22 cellular contexts compared by ENCODE assay signal in genomic region chr14:51548187-51548586, GRCh38.
DNase-seq lines count a peak whose midpoint lies in the region; ATAC-seq, FAIRE-seq and TF ChIP-seq lines count a peak whose summit lies in the region.
"Had no signal": no experiment of that assay in that cellular context is flagged by ENCODE, and none has a peak within 500 bp of the region (broad histone marks: within the 10 kb centered on the region; RNA-seq: fewer than 3 reads in every experiment).

No MANE protein-coding gene starts in this region.

- WGBS in transverse colon (ENCODE audit: low coverage in 1 of 2), 2 donors: 72 to 78% methylated on average over 4 of the region's 4 CpGs

- TF ChIP-seq CTCF in astrocyte (IDR thresholded peaks at IDR 0.05; ENCODE audit: insufficient read depth, low read depth, low read length): no peak
- TF ChIP-seq CTCF in transverse colon (IDR thresholded peaks at IDR 0.05): no peak

- in situ Hi-C loops in transverse colon (cut with MboI; ENCODE audit: low pct_ligation_motif_present in 1 of 4, low pct_unique_long_range_greater_than_20kb in 1 of 4, low sequenced_read_pairs in 3 of 4): no loop called here

- H2AFZ ChIP-seq in astrocyte (ENCODE audit: low read depth, low read length): no peak overlapping the region

- peaks cover 49% of the 10 kb centered on the region for H3K4me1 ChIP-seq in astrocyte (ENCODE audit: insufficient read depth, low read length)
- H3K4me1 ChIP-seq in transverse colon: peaks cover 0 to 3% (median 1%) of the 10 kb centered on the region in 4 donors

- H3K27ac Mint-ChIP-seq in astrocyte (ENCODE audit: unreplicated experiment): peak overlapping the region; percentile 100
- H3K27ac Mint-ChIP-seq: activated CD4-positive, alpha-beta T cell treated with anti-CD3 and anti-CD28 coated beads, Interleukin-2, amount 10 ng/mL, durations not matched to agents 7 days and 5 days; naive B cell; stimulated activated naive B cell treated with anti-CD40 and anti-IgM and Interleukin-4, amounts not matched to agents 10 μg/mL and 1 μg/mL and 100 μg/mL, for 72 hours had no signal

- no peaks in the 10 kb centered on the region for H3K79me2 ChIP-seq in astrocyte (ENCODE audit: insufficient read depth, low read length)

- H3K9me3 ChIP-seq in astrocyte (ENCODE audit: insufficient read depth, low read depth, low read length) (no peaks in the 10 kb centered on the region), transverse colon (no peaks in the 10 kb centered on the region)
- H3K9me3 ChIP-seq: ascending aorta, tibial nerve had no signal

- ATAC-seq in HG02981 (IDR thresholded peaks at IDR 0.05; ENCODE audit: unreplicated experiment) (no peak), GM18873 (IDR thresholded peaks at IDR 0.05; ENCODE audit: low FRiP score, unreplicated experiment) (no peak)
- ATAC-seq: stimulated activated naive B cell treated with anti-CD40 and anti-IgM and Interleukin-4, amounts not matched to agents 10 μg/mL and 1 μg/mL and 100 μg/mL, for 72 hours had no signal

- DNase-seq in NCI-H1694 treated with DMSO at 0.1 percent for 48 hours (lab: John Stamatoyannopoulos, UW) (peak; percentile 26), NCI-H1694 (lab: John Stamatoyannopoulos, UW) (no peak), astrocyte (ENCODE audit: low read depth) (peak; percentile 59), left kidney (ENCODE audit: low read depth, low spot score) (peak; percentile 38), transverse colon (no peak), ureter (ENCODE audit: low spot score) (no peak)
- DNase-seq: 8988T; activated CD4-positive, alpha-beta T cell treated with anti-CD3 and anti-CD28 coated beads, Interleukin-2, amount 10 ng/mL, durations not matched to agents 7 days and 5 days; activated CD8-positive, alpha-beta memory T cell treated with anti-CD3 and anti-CD28 coated beads, Interleukin-2, amount 50 U/mL, for 48 hours; activated naive CD4-positive, alpha-beta T cell treated with Interleukin-2 at 50 U/mL for 16 hours; MM.1S; naive B cell; NCI-H187 treated with DMSO at 0.1 percent for 48 hours; NCI-H510A treated with DMSO at 0.1 percent for 48 hours; stimulated activated naive B cell treated with anti-CD40 and anti-IgM and Interleukin-4, amounts not matched to agents 10 μg/mL and 1 μg/mL and 100 μg/mL, for 72 hours had no signal

- H3K36me3 Mint-ChIP-seq in astrocyte (ENCODE audit: low read depth, unreplicated experiment): no peaks in the 10 kb centered on the region
- H3K36me3 Mint-ChIP-seq: naive B cell had no signal

- peak overlapping the region; percentile 21 for H3K4me3 Mint-ChIP-seq in astrocyte (ENCODE audit: unreplicated experiment)
- H3K4me3 Mint-ChIP-seq: activated CD4-positive, alpha-beta T cell treated with anti-CD3 and anti-CD28 coated beads, Interleukin-2, amount 10 ng/mL, durations not matched to agents 7 days and 5 days; naive B cell; stimulated activated naive B cell treated with anti-CD40 and anti-IgM and Interleukin-4, amounts not matched to agents 10 μg/mL and 1 μg/mL and 100 μg/mL, for 72 hours had no signal

- H3K4me3 ChIP-seq in astrocyte (ENCODE audit: insufficient read depth, low read depth, low read length) (no peak overlapping the region), transverse colon (no peak overlapping the region)
- H3K4me3 ChIP-seq: ascending aorta, tibial nerve had no signal

- TF ChIP-seq EP300 in transverse colon (IDR thresholded peaks at IDR 0.05; ENCODE audit: low read depth): no peak

- H3K36me3 ChIP-seq in astrocyte (ENCODE audit: insufficient read depth, low read length) (no peaks in the 10 kb centered on the region), transverse colon (no peaks in the 10 kb centered on the region)
- H3K36me3 ChIP-seq: ascending aorta, tibial nerve had no signal

- no peak for FAIRE-seq in astrocyte (lab: Jason Lieb, UNC)
- FAIRE-seq: colon, GM18507 had no signal

- no peak for TF ChIP-seq POLR2A in transverse colon (IDR thresholded peaks at IDR 0.05)

- H3K27me3 Mint-ChIP-seq in astrocyte (ENCODE audit: low read depth, unreplicated experiment): no peaks in the 10 kb centered on the region

- intact Hi-C loops in transverse colon (cut with DNase I; ENCODE audit: low total_unique reads): no loop called here

- H4K20me1 ChIP-seq in astrocyte (ENCODE audit: insufficient read depth, low read length): no peaks in the 10 kb centered on the region

- no peaks in the 10 kb centered on the region for H3K9me3 Mint-ChIP-seq in astrocyte (ENCODE audit: unreplicated experiment)
- H3K9me3 Mint-ChIP-seq: activated CD4-positive, alpha-beta T cell treated with anti-CD3 and anti-CD28 coated beads, Interleukin-2, amount 10 ng/mL, durations not matched to agents 7 days and 5 days; naive B cell; stimulated activated naive B cell treated with anti-CD40 and anti-IgM and Interleukin-4, amounts not matched to agents 10 μg/mL and 1 μg/mL and 100 μg/mL, for 72 hours had no signal

- H3K9ac ChIP-seq in astrocyte (ENCODE audit: low read length): peak overlapping the region; percentile 80

- peak overlapping the region; percentile 98 for H3K27ac ChIP-seq in astrocyte (ENCODE audit: low read depth, low read length)
- H3K27ac ChIP-seq in transverse colon: peak overlapping the region; percentile 56 to 72 (median 65)
- H3K27ac ChIP-seq: C4-2B had no signal

- no peaks in the 10 kb centered on the region for H3K27me3 ChIP-seq in astrocyte (ENCODE audit: insufficient read depth, low read length)
- H3K27me3 ChIP-seq in transverse colon: no peaks in the 10 kb centered on the region
- H3K27me3 ChIP-seq: ascending aorta, tibial nerve had no signal

- peaks cover 56% of the 10 kb centered on the region for H3K4me1 Mint-ChIP-seq in astrocyte (ENCODE audit: low read depth, unreplicated experiment)
- H3K4me1 Mint-ChIP-seq: activated CD4-positive, alpha-beta T cell treated with anti-CD3 and anti-CD28 coated beads, Interleukin-2, amount 10 ng/mL, durations not matched to agents 7 days and 5 days; naive B cell; stimulated activated naive B cell treated with anti-CD40 and anti-IgM and Interleukin-4, amounts not matched to agents 10 μg/mL and 1 μg/mL and 100 μg/mL, for 72 hours had no signal

- H3K4me2 ChIP-seq in astrocyte (ENCODE audit: low read length): peak overlapping the region; percentile 62

Comparison
In these comparisons a context has a peak if more than half of its experiments do, and no peak if none do; other contexts are left out.
1. DNase-seq: peak in NCI-H1694 treated with DMSO at 0.1 percent for 48 hours (single experiment), astrocyte (single experiment) and left kidney (single experiment); none in NCI-H1694 (single experiment), transverse colon (single experiment) and ureter (single experiment).